ENCODE assay signal across 11 cellular contexts in genomic region chr19:42069619-42070293, GRCh38. TPM values are rescaled to one million over a fixed set of nuclear protein-coding genes. Genes with fewer than 3 reads are reported as not detected.
DNase-seq lines count a peak whose midpoint lies in the region; ATAC-seq, FAIRE-seq and TF ChIP-seq lines count a peak whose summit lies in the region.
"Had no signal": no experiment of that assay in that cellular context is flagged by ENCODE, and none has a peak within 500 bp of the region (broad histone marks: within the 10 kb centered on the region; RNA-seq: fewer than 3 reads in every experiment).

TSS of gene GRIK5 (minus strand) at chr19:42070206. CDS start at chr19:42065770, 4,436 bp downstream.

- no peak within 1 kb of the TSS for H3K27ac ChIP-seq in astrocyte (ENCODE audit: low read depth, low read length)

- TF ChIP-seq CTCF in astrocyte (IDR thresholded peaks at IDR 0.05; ENCODE audit: insufficient read depth, low read depth, low read length), result no peak

- DNase-seq in Kasumi-1 (lab: John Stamatoyannopoulos, UW) (peak; percentile 11 to 27), astrocyte (ENCODE audit: low read depth) (no peak), iPS-NIHi11 (ENCODE audit: low spot score) (peak; percentile 64), NCI-H226 (no peak)
- DNase-seq in stimulated activated naive B cell treated with anti-CD40 and anti-IgM and Interleukin-4, amounts not matched to agents 10 μg/mL and 1 μg/mL and 100 μg/mL, for 72 hours, result no peak
- no peak for DNase-seq in activated CD4-positive, alpha-beta T cell treated with anti-CD3 and anti-CD28 coated beads, Interleukin-2, amount 50 U/mL, for 1 hour
- DNase-seq in activated T-cell treated with anti-CD3 and anti-CD28 coated beads, Interleukin-2, amount 50 U/mL, for 48 hours, result no peak
- DNase-seq: activated CD4-positive, CD25-positive, alpha-beta regulatory T cell; NCI-H187 treated with DMSO at 0.1 percent for 48 hours had no signal

- peaks cover 21% of the 10 kb centered on the region for H3K27me3 ChIP-seq in astrocyte (ENCODE audit: insufficient read depth, low read length)

- no peaks in the 10 kb centered on the region for H3K9me3 ChIP-seq in astrocyte (ENCODE audit: insufficient read depth, low read depth, low read length)

- peaks cover 2% of the 10 kb centered on the region for H3K9me3 Mint-ChIP-seq in astrocyte (ENCODE audit: unreplicated experiment)
- no peaks in the 10 kb centered on the region for H3K9me3 Mint-ChIP-seq in stimulated activated naive B cell treated with anti-CD40 and anti-IgM and Interleukin-4, amounts not matched to agents 10 μg/mL and 1 μg/mL and 100 μg/mL, for 72 hours

- H3K79me2 ChIP-seq in astrocyte (ENCODE audit: insufficient read depth, low read length), result no peaks in the 10 kb centered on the region

- peak; percentile 32 to 36 for ATAC-seq in stimulated activated naive B cell treated with anti-CD40 and anti-IgM and Interleukin-4, amounts not matched to agents 10 μg/mL and 1 μg/mL and 100 μg/mL, for 72 hours (replicated peaks)
- no peak for ATAC-seq in HG03095 (IDR thresholded peaks at IDR 0.05; ENCODE audit: unreplicated experiment)

- H3K4me3 Mint-ChIP-seq in astrocyte (ENCODE audit: unreplicated experiment), result peak within 1 kb of the TSS; percentile 67
- H3K4me3 Mint-ChIP-seq in stimulated activated naive B cell treated with anti-CD40 and anti-IgM and Interleukin-4, amounts not matched to agents 10 μg/mL and 1 μg/mL and 100 μg/mL, for 72 hours, result peak within 1 kb of the TSS in 1 of 2 donors; percentile 16

- H3K4me1 Mint-ChIP-seq in astrocyte (ENCODE audit: low read depth, unreplicated experiment), result no peaks in the 10 kb centered on the region
- peaks cover under 1 to 1% of the 10 kb centered on the region in 2 donors for H3K4me1 Mint-ChIP-seq in stimulated activated naive B cell treated with anti-CD40 and anti-IgM and Interleukin-4, amounts not matched to agents 10 μg/mL and 1 μg/mL and 100 μg/mL, for 72 hours

- no peak for FAIRE-seq in astrocyte (lab: Jason Lieb, UNC)

- H3K4me1 ChIP-seq in astrocyte (ENCODE audit: insufficient read depth, low read length), result no peaks in the 10 kb centered on the region

- H3K4me3 ChIP-seq in astrocyte (ENCODE audit: insufficient read depth, low read depth, low read length), result peak within 1 kb of the TSS; percentile 17

- peaks cover 4% of the 10 kb centered on the region for H3K27me3 Mint-ChIP-seq in astrocyte (ENCODE audit: low read depth, unreplicated experiment)
- peaks cover 12 to 15% of the 10 kb centered on the region in 2 donors for H3K27me3 Mint-ChIP-seq in stimulated activated naive B cell treated with anti-CD40 and anti-IgM and Interleukin-4, amounts not matched to agents 10 μg/mL and 1 μg/mL and 100 μg/mL, for 72 hours

- no peaks in the 10 kb centered on the region for H3K36me3 Mint-ChIP-seq in astrocyte (ENCODE audit: low read depth, unreplicated experiment)
- no peaks in the 10 kb centered on the region for H3K36me3 Mint-ChIP-seq in stimulated activated naive B cell treated with anti-CD40 and anti-IgM and Interleukin-4, amounts not matched to agents 10 μg/mL and 1 μg/mL and 100 μg/mL, for 72 hours

- no peak within 1 kb of the TSS for H2AFZ ChIP-seq in astrocyte (ENCODE audit: low read depth, low read length)

- H3K9ac ChIP-seq in astrocyte (ENCODE audit: low read length), result no peak within 1 kb of the TSS

- H3K27ac Mint-ChIP-seq in astrocyte (ENCODE audit: unreplicated experiment), result no peak within 1 kb of the TSS
- H3K27ac Mint-ChIP-seq in stimulated activated naive B cell treated with anti-CD40 and anti-IgM and Interleukin-4, amounts not matched to agents 10 μg/mL and 1 μg/mL and 100 μg/mL, for 72 hours, result no peak within 1 kb of the TSS

- H4K20me1 ChIP-seq in astrocyte (ENCODE audit: insufficient read depth, low read length), result peaks cover 18% of the 10 kb centered on the region

- H3K36me3 ChIP-seq in astrocyte (ENCODE audit: insufficient read depth, low read length), result no peaks in the 10 kb centered on the region

- peak within 1 kb of the TSS; percentile 58 for H3K4me2 ChIP-seq in astrocyte (ENCODE audit: low read length)

RNA-seq across cellular contexts. Expression of gene GRIK5, which starts in this region (rescaled TPM):
- total RNA-seq in astrocyte, result 9.2 and 12.1 TPM in 2 replicates
- total RNA-seq: lung microvascular endothelial cell had no signal

Comparison
In these comparisons a context has a peak if more than half of its experiments do, and no peak if none do; other contexts are left out.
1. DNase-seq: peak in Kasumi-1 (2 of 2) and iPS-NIHi11 (single experiment); none in astrocyte (single experiment), stimulated activated naive B cell treated with anti-CD40 and anti-IgM and Interleukin-4, amounts not matched to agents 10 μg/mL and 1 μg/mL and 100 μg/mL, for 72 hours (single experiment), activated CD4-positive, alpha-beta T cell treated with anti-CD3 and anti-CD28 coated beads, Interleukin-2, amount 50 U/mL, for 1 hour (single experiment), NCI-H226 (single experiment) and activated T-cell treated with anti-CD3 and anti-CD28 coated beads, Interleukin-2, amount 50 U/mL, for 48 hours (0 of 2).